In the genomic region with DNA sequence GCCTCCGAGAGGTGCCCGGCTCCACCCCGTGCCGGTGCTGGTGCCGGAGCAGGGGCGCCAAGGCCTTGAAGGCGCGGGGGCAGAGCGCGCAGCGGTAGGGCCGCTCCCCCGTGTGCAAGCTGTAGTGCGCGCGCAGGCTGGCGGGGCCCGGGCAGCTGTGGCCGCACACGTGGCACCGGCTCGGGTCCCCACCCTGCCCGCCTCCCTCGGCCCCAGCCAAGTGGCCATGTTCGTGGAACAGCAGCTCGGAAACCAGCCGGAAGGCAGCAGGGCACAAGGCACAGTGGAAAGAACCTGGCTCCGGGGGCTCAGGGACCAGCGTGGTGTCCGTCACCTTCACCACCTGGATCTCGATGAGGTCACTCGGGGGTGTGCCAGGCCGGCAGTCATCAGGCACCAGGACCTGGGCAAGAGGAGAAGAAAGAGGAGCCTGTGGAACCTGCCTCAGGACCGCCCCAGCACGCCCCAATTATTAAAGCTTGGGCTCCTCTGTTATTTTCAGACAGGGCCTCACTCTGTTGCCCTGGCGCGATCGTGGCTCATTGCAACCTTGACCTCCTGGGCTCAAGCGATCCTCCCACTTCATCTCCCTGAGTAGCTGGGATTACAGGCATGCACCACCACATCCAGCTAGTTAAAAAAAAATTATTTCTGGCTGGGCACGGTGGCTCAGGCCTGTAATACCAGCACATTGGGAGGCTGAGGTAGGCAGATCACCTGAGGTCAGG, we compare ENCODE assay signal across 23 cellular contexts. TPM values are rescaled to one million over a fixed set of nuclear protein-coding genes. Genes with fewer than 3 reads are reported as not detected.
DNase-seq lines count a peak whose midpoint lies in the region; ATAC-seq, FAIRE-seq and TF ChIP-seq lines count a peak whose summit lies in the region.
"Had no signal": no experiment of that assay in that cellular context is flagged by ENCODE, and none has a peak within 500 bp of the region (broad histone marks: within the 10 kb centered on the region; RNA-seq: fewer than 3 reads in every experiment).

No MANE protein-coding gene starts in this region.

- in situ Hi-C loops in K562 (cut with MboI), result loop anchor here (10.0 kb wide), 1 partner anchor 338 kb away; a partner anchor contains a TSS

- no TSS peak for BruUV-seq in K562 (replicated peaks; lab: Mats Ljungman, UMichigan)

- no peak overlapping the region for H3K4me2 ChIP-seq in K562 (ENCODE audit: insufficient read depth, low read length)

- H3K27ac ChIP-seq in K562 (ENCODE audit: extremely low read depth, low read depth, low read length) (no peak overlapping the region), psoas muscle (peak overlapping the region; percentile 90), upper lobe of right lung (no peak overlapping the region), uterus (no peak overlapping the region)
- H3K27ac ChIP-seq: Peyer's patch had no signal

- TF ChIP-seq POLR2A in K562 (conservative IDR thresholded peaks at IDR 0.05) (no peak), uterus (IDR thresholded peaks at IDR 0.05) (no peak)

- H3K4me1 ChIP-seq in K562 (replicated peaks in 1 of 2; ENCODE audit: control insufficient read depth in 2 of 2, insufficient read depth in 2 of 2, low read length in 2 of 2), result peaks cover 9 to 11% of the 10 kb centered on the region in 2 experiments; a peak in 4 of 5 replicates
- peaks cover 40% of the 10 kb centered on the region for H3K4me1 ChIP-seq in psoas muscle
- H3K4me1 ChIP-seq in upper lobe of right lung, result peaks cover 30% of the 10 kb centered on the region
- H3K4me1 ChIP-seq in uterus, result no peaks in the 10 kb centered on the region

- no peak for TF ChIP-seq EP300 in K562 (IDR thresholded peaks at IDR 0.05; ENCODE audit: low read length)

- TF ChIP-seq RAD21 in K562 (CRISPR knock-in tag; conservative IDR thresholded peaks at IDR 0.05 in 1 of 2, IDR thresholded peaks at IDR 0.05 in 1 of 2), result no peak

- H2AFZ ChIP-seq in K562 (ENCODE audit: low read depth, low read length), result no peak overlapping the region

- no peaks in the 10 kb centered on the region; the same call in 1 of the 2 replicates for H4K20me1 ChIP-seq in K562 (replicated peaks; ENCODE audit: control insufficient read depth, insufficient read depth, low read length)

- FAIRE-seq in K562 (lab: Jason Lieb, UNC), result no peak
- FAIRE-seq: A204.1, GM12892, H54 had no signal

- H3K9me1 ChIP-seq in K562 (ENCODE audit: control insufficient read depth, insufficient read depth, low read length), result peaks cover 3% of the 10 kb centered on the region

- peak; percentile 40 for DNase-seq in left ventricle myocardium superior
- no peak for DNase-seq in Right ventricle myocardium superior
- peak in 2 of 4 experiments; percentile 5 to 9 for DNase-seq in K562 (ENCODE audit: extremely low read depth in 1 of 4, low spot score in 3 of 4)
- DNase-seq in psoas muscle, result peak in 1 of 2 donors; percentile 66
- DNase-seq in upper lobe of right lung, result peak; percentile 64
- no peak for DNase-seq in uterus
- DNase-seq: Calu3; EL; HFFc6; MG63; NCI-H1092; NCI-H1436 treated with DMSO at 0.1 percent for 48 hours; NCI-H2029; NCI-H510A; NCI-H748 treated with DMSO at 0.1 percent for 48 hours; NK-92 treated with Interleukin-12 subunit alpha and Interleukin-12 subunit beta, amount 100 ng/mL, for 24 hours had no signal

- H3K9me3 ChIP-seq in K562 (replicated peaks; ENCODE audit: control insufficient read depth, insufficient read depth, low read depth, low read length) (no peaks in the 10 kb centered on the region), psoas muscle (no peaks in the 10 kb centered on the region), upper lobe of right lung (no peaks in the 10 kb centered on the region), uterus (no peaks in the 10 kb centered on the region)
- H3K9me3 ChIP-seq: MG63, Peyer's patch had no signal

- H3K9ac ChIP-seq in K562 (ENCODE audit: insufficient read depth in 1 of 2, low read depth in 2 of 2, low read length in 2 of 2), result no peak overlapping the region

- CTCF ChIA-PET in K562 (lab: Yijun Ruan, JAX; ENCODE audit: low intra/inter-chr PET ratio), result no interaction called here

- H3K27me3 ChIP-seq in K562 (ENCODE audit: control insufficient read depth in 2 of 2, insufficient read depth in 2 of 2, low read length in 2 of 2) (no peaks in the 10 kb centered on the region), psoas muscle (ENCODE audit: insufficient read depth in 3 of 3, low read length in 2 of 3) (no peaks in the 10 kb centered on the region), upper lobe of right lung (no peaks in the 10 kb centered on the region), uterus (no peaks in the 10 kb centered on the region)
- H3K27me3 ChIP-seq: MG63, Peyer's patch had no signal

- H3K79me2 ChIP-seq in K562 (ENCODE audit: control insufficient read depth, insufficient read depth, low read length), result peaks cover 7% of the 10 kb centered on the region; the same call in 2 of the 3 replicates

- TF ChIP-seq CTCF in K562 (IDR thresholded peaks at IDR 0.05 in 2 of 3, conservative IDR thresholded peaks at IDR 0.05 in 1 of 3; ENCODE audit: insufficient read depth in 2 of 3, low read depth in 1 of 3, low read length in 3 of 3), result no peak
- TF ChIP-seq CTCF in psoas muscle (IDR thresholded peaks at IDR 0.05), result no peak
- no peak for TF ChIP-seq CTCF in upper lobe of right lung (IDR thresholded peaks at IDR 0.05)
- TF ChIP-seq CTCF in uterus (IDR thresholded peaks at IDR 0.05), result no peak

- ATAC-seq in left ventricle myocardium superior (no peak), Right ventricle myocardium superior (ENCODE audit: poor library complexity) (no peak), K562 (no peak), psoas muscle (no peak), upper lobe of right lung (no peak), SK-N-SH treated with all-trans-retinoic acid at 6 μM for 48 hours (no peak), GM19397 (IDR thresholded peaks at IDR 0.05; ENCODE audit: unreplicated experiment) (no peak)
- ATAC-seq: Right ventricle myocardium inferior had no signal

- intact Hi-C loops in left ventricle myocardium superior (cut with micrococcal nuclease), result no loop called here
- intact Hi-C loops in Right ventricle myocardium superior (cut with DNase I), result loop anchor here (5.0 kb wide), 1 partner anchor 105 kb away; no protein-coding TSS in a partner anchor
- intact Hi-C loops in K562 (cut with micrococcal nuclease), result no loop called here
- intact Hi-C loops in psoas muscle (cut with DNase I), result loop anchor here in 1 of 2 donors (10.0 kb wide), 2 partner anchors 238 to 488 kb away; a partner anchor contains a TSS
- intact Hi-C loops in upper lobe of right lung (cut with DNase I), result no loop called here
- intact Hi-C loops in uterus (cut with DNase I; ENCODE audit: low total_unique reads), result no loop called here

- H3K4me3 ChIP-seq in K562 (no peak overlapping the region), psoas muscle (no peak overlapping the region), upper lobe of right lung (no peak overlapping the region), uterus (no peak overlapping the region)
- H3K4me3 ChIP-seq: MG63, Peyer's patch had no signal

- H3K36me3 ChIP-seq in K562 (ENCODE audit: control insufficient read depth, insufficient read depth, low read length) (peaks cover 12% of the 10 kb centered on the region; the same call in 2 of the 3 replicates), psoas muscle (ENCODE audit: insufficient read depth in 1 of 2, low read depth in 1 of 2) (peaks cover 4 to 16% of the 10 kb centered on the region in 2 donors), upper lobe of right lung (peaks cover 6% of the 10 kb centered on the region), uterus (no peaks in the 10 kb centered on the region)

- 93% methylated on average over 28 of the region's 40 CpGs for WGBS in K562 (ENCODE audit: insufficient coverage, low coverage, missing lambda C conversion rate)
- WGBS in psoas muscle, 3 donors, result 71 to 84% (median 78%) methylated on average over 36 to 40 of the region's 40 CpGs

- POLR2A ChIA-PET in K562 (lab: Yijun Ruan, JAX), result interaction anchor here (0.6 to 2.1 kb wide), 4 partner anchors 15 to 558 kb away, joined by 3 to 10 read pairs (median 4); a partner anchor contains a TSS

RNA-seq across cellular contexts. Expression of a gene that starts 2.0 kb away (rescaled TPM):
- total RNA-seq in left ventricle myocardium superior (13.4 TPM), Right ventricle myocardium superior (11.7 TPM), K562 (2014; rRNA removed) (2.0 and 3.8 TPM in 2 replicates), K562 (2014; rRNA removed; fragmentation: Illumina TruSeq; extraction: Trizol) (1.6 TPM in 2 replicates), K562 (2015; rRNA removed; fragmentation: Illumina TruSeq; extraction: Trizol) (2.7 and 3.2 TPM in 2 replicates), K562 (2021) (4.6 and 6.1 TPM in 2 replicates), psoas muscle (10 to 100 TPM in 3 of 4 donors, 1 to 10 TPM in 1; 9.0 to 22.2 (median 11.4) TPM), upper lobe of right lung (9.7 TPM), uterus (1 to 10 TPM; 4.1 to 9.6 (median 7.4) TPM)
- 6.3 and 14.3 TPM in 2 replicates for total RNA-seq in K562 (2011; cell fraction: chromatin; rRNA removed; ENCODE audit: low replicate concordance)
- 10.0 and 12.5 TPM in 2 replicates for total RNA-seq in K562 (2011; cell fraction: nucleolus; rRNA removed)
- 7.7 and 9.6 TPM in 2 replicates for total RNA-seq in K562 (2011; cell fraction: nucleoplasm; rRNA removed)
- polyA plus RNA-seq in K562 (2011; rRNA removed) (2.1 and 3.5 TPM in 2 replicates), K562 (2014; fragmentation: Illumina TruSeq; extraction: Trizol) (4.1 and 5.1 TPM in 2 replicates), K562 (2014; fragmentation: Nextera tagmentation; extraction: Ambion mirVana) (under 1 TPM; 0.14 to 0.17 TPM), K562 (2014; rRNA removed) (4.1 and 4.4 TPM in 2 replicates), psoas muscle (10 to 100 TPM in 1 of 3 donors, 1 to 10 TPM in 2; 4.9 to 14.9 (median 7.3) TPM)
- polyA plus RNA-seq in K562 (2011; cell fraction: cytosol; rRNA removed), result 2.0 and 4.3 TPM in 2 replicates
- 11.3 and 16.1 TPM in 2 replicates for polyA plus RNA-seq in K562 (2011; cell fraction: nucleus; rRNA removed)
- polyA plus RNA-seq in K562 (2012), result 7.3 and 7.9 TPM in 2 replicates
- 1.4 TPM in 2 replicates for polyA minus RNA-seq in K562 (2011; rRNA and poly(A)+ RNA removed)
- polyA minus RNA-seq in K562 (2011; cell fraction: cytosol; rRNA and poly(A)+ RNA removed), result 1.3 and 2.6 TPM in 2 replicates
- 2.7 TPM in 2 replicates for polyA minus RNA-seq in K562 (2011; cell fraction: nucleus; rRNA and poly(A)+ RNA removed)

RNA-seq across cellular contexts. Expression of a gene that starts 17.0 kb away (rescaled TPM):
- total RNA-seq in left ventricle myocardium superior, result 21.8 TPM
- 17.4 TPM for total RNA-seq in Right ventricle myocardium superior
- total RNA-seq in K562 (2011; cell fraction: chromatin; rRNA removed; ENCODE audit: low replicate concordance), result 2.2 and 8.0 TPM in 2 replicates
- total RNA-seq in K562 (2011; cell fraction: nucleolus; rRNA removed), result 8.0 and 10.0 TPM in 2 replicates
- total RNA-seq in K562 (2011; cell fraction: nucleoplasm; rRNA removed), result 4.9 and 5.2 TPM in 2 replicates
- 1.6 and 2.3 TPM in 2 replicates for total RNA-seq in K562 (2014; rRNA removed)
- total RNA-seq in K562 (2014; rRNA removed; fragmentation: Illumina TruSeq; extraction: Trizol), result 0.29 and 0.40 TPM in 2 replicates
- total RNA-seq in K562 (2015; rRNA removed; fragmentation: Illumina TruSeq; extraction: Trizol), result 1.4 and 1.5 TPM in 2 replicates
- total RNA-seq in K562 (2021), result 18.6 and 18.8 TPM in 2 replicates
- polyA plus RNA-seq in K562 (2011; rRNA removed), result 1.2 and 1.5 TPM in 2 replicates
- polyA plus RNA-seq in K562 (2011; cell fraction: cytosol; rRNA removed), result 2.0 and 9.6 TPM in 2 replicates
- polyA plus RNA-seq in K562 (2011; cell fraction: nucleus; rRNA removed), result 1.6 and 4.8 TPM in 2 replicates
- 6.0 and 10.0 TPM in 2 replicates for polyA plus RNA-seq in K562 (2012)
- polyA plus RNA-seq in K562 (2014; fragmentation: Illumina TruSeq; extraction: Trizol), result 1.8 and 2.3 TPM in 2 replicates
- polyA plus RNA-seq in K562 (2014; fragmentation: Nextera tagmentation; extraction: Ambion mirVana), result not detected
- 6.7 and 6.9 TPM in 2 replicates for polyA plus RNA-seq in K562 (2014; rRNA removed)
- 0.24 and 0.60 TPM in 2 replicates for polyA minus RNA-seq in K562 (2011; rRNA and poly(A)+ RNA removed)
- polyA minus RNA-seq in K562 (2011; cell fraction: cytosol; rRNA and poly(A)+ RNA removed), result 7.3 and 9.8 TPM in 2 replicates
- 1.1 and 1.5 TPM in 2 replicates for polyA minus RNA-seq in K562 (2011; cell fraction: nucleus; rRNA and poly(A)+ RNA removed)
- 10 to 100 TPM; 17.1 to 40.4 (median 25.0) TPM for total RNA-seq in psoas muscle
- polyA plus RNA-seq in psoas muscle, result 10 to 100 TPM; 11.1 to 20.3 (median 19.3) TPM
- total RNA-seq in upper lobe of right lung, result 18.4 TPM
- total RNA-seq in uterus, result 10 to 100 TPM in 1 of 4 donors, 1 to 10 TPM in 2, not detected in 1; 2.0 to 24.2 (median 3.2) TPM

RNA-seq across cellular contexts. Expression of a gene that starts 18.4 kb away (rescaled TPM):
- 12.3 TPM for total RNA-seq in left ventricle myocardium superior
- 11.9 TPM for total RNA-seq in Right ventricle myocardium superior
- 26.2 and 41.7 TPM in 2 replicates for total RNA-seq in K562 (2011; cell fraction: chromatin; rRNA removed; ENCODE audit: low replicate concordance)
- total RNA-seq in K562 (2011; cell fraction: nucleolus; rRNA removed), result 16.2 and 20.0 TPM in 2 replicates
- 33.4 and 56.4 TPM in 2 replicates for total RNA-seq in K562 (2011; cell fraction: nucleoplasm; rRNA removed)
- total RNA-seq in K562 (2014; rRNA removed), result 13.9 and 24.4 TPM in 2 replicates
- total RNA-seq in K562 (2014; rRNA removed; fragmentation: Illumina TruSeq; extraction: Trizol), result 5.2 and 5.7 TPM in 2 replicates
- total RNA-seq in K562 (2015; rRNA removed; fragmentation: Illumina TruSeq; extraction: Trizol), result 6.0 and 6.8 TPM in 2 replicates
- 38.0 and 47.4 TPM in 2 replicates for total RNA-seq in K562 (2021)
- polyA plus RNA-seq in K562 (2011; rRNA removed), result 5.0 and 7.7 TPM in 2 replicates
- 10.9 and 21.1 TPM in 2 replicates for polyA plus RNA-seq in K562 (2011; cell fraction: cytosol; rRNA removed)
- polyA plus RNA-seq in K562 (2011; cell fraction: nucleus; rRNA removed), result 39.9 and 68.6 TPM in 2 replicates
- polyA plus RNA-seq in K562 (2012), result 41.5 and 62.4 TPM in 2 replicates
- polyA plus RNA-seq in K562 (2014; fragmentation: Illumina TruSeq; extraction: Trizol), result 12.7 and 15.5 TPM in 2 replicates
- 1 to 10 TPM; 2.3 to 3.9 TPM for polyA plus RNA-seq in K562 (2014; fragmentation: Nextera tagmentation; extraction: Ambion mirVana)
- polyA plus RNA-seq in K562 (2014; rRNA removed), result 25.2 and 30.8 TPM in 2 replicates
- polyA minus RNA-seq in K562 (2011; rRNA and poly(A)+ RNA removed), result 4.4 and 4.6 TPM in 2 replicates
- 12.2 and 16.3 TPM in 2 replicates for polyA minus RNA-seq in K562 (2011; cell fraction: cytosol; rRNA and poly(A)+ RNA removed)
- 7.3 and 8.8 TPM in 2 replicates for polyA minus RNA-seq in K562 (2011; cell fraction: nucleus; rRNA and poly(A)+ RNA removed)
- total RNA-seq in psoas muscle, result 10 to 100 TPM; 10.3 to 21.1 (median 13.7) TPM
- polyA plus RNA-seq in psoas muscle, result 10 to 100 TPM in 1 of 3 donors, 1 to 10 TPM in 2; 5.9 to 13.5 (median 9.2) TPM
- 30.7 TPM for total RNA-seq in upper lobe of right lung
- total RNA-seq in uterus, result 10 to 100 TPM in 3 of 4 donors, 1 to 10 TPM in 1; 4.8 to 69.8 (median 19.1) TPM

RNA-seq across cellular contexts. Expression of a gene that starts 21.0 kb away (rescaled TPM):
- total RNA-seq in left ventricle myocardium superior, result 9.4 TPM
- 7.1 TPM for total RNA-seq in Right ventricle myocardium superior
- total RNA-seq in K562 (2011; cell fraction: chromatin; rRNA removed; ENCODE audit: low replicate concordance), result 8.2 and 21.8 TPM in 2 replicates
- total RNA-seq in K562 (2011; cell fraction: nucleolus; rRNA removed), result 20.3 and 21.3 TPM in 2 replicates
- total RNA-seq in K562 (2011; cell fraction: nucleoplasm; rRNA removed), result 16.7 and 16.8 TPM in 2 replicates
- 18.6 and 26.4 TPM in 2 replicates for total RNA-seq in K562 (2014; rRNA removed)
- total RNA-seq in K562 (2014; rRNA removed; fragmentation: Illumina TruSeq; extraction: Trizol), result 7.3 and 8.5 TPM in 2 replicates
- 8.6 and 11.0 TPM in 2 replicates for total RNA-seq in K562 (2015; rRNA removed; fragmentation: Illumina TruSeq; extraction: Trizol)
- total RNA-seq in K562 (2021), result 35.7 and 39.4 TPM in 2 replicates
- 15.4 and 26.0 TPM in 2 replicates for polyA plus RNA-seq in K562 (2011; rRNA removed)
- polyA plus RNA-seq in K562 (2011; cell fraction: cytosol; rRNA removed), result 30.9 and 47.7 TPM in 2 replicates
- 24.0 and 27.6 TPM in 2 replicates for polyA plus RNA-seq in K562 (2011; cell fraction: nucleus; rRNA removed)
- polyA plus RNA-seq in K562 (2012), result 19.0 and 47.4 TPM in 2 replicates
- 15.7 and 23.2 TPM in 2 replicates for polyA plus RNA-seq in K562 (2014; fragmentation: Illumina TruSeq; extraction: Trizol)
- 1 to 10 TPM; 2.4 to 5.8 TPM for polyA plus RNA-seq in K562 (2014; fragmentation: Nextera tagmentation; extraction: Ambion mirVana)
- 23.2 and 24.0 TPM in 2 replicates for polyA plus RNA-seq in K562 (2014; rRNA removed)
- 11.6 and 13.6 TPM in 2 replicates for polyA minus RNA-seq in K562 (2011; rRNA and poly(A)+ RNA removed)
- 15.3 and 31.1 TPM in 2 replicates for polyA minus RNA-seq in K562 (2011; cell fraction: cytosol; rRNA and poly(A)+ RNA removed)
- 4.4 and 6.6 TPM in 2 replicates for polyA minus RNA-seq in K562 (2011; cell fraction: nucleus; rRNA and poly(A)+ RNA removed)
- total RNA-seq in psoas muscle, result 10 to 100 TPM; 10.2 to 14.5 (median 10.6) TPM
- 10 to 100 TPM; 14.6 to 18.6 (median 17.5) TPM for polyA plus RNA-seq in psoas muscle
- total RNA-seq in upper lobe of right lung, result 16.4 TPM
- total RNA-seq in uterus, result 10 to 100 TPM in 3 of 4 donors, 1 to 10 TPM in 1; 2.8 to 30.3 (median 12.8) TPM

RNA-seq across cellular contexts. Expression of a gene that starts 22.3 kb away (rescaled TPM):
- total RNA-seq in left ventricle myocardium superior, result 17.0 TPM
- 17.5 TPM for total RNA-seq in Right ventricle myocardium superior
- 3.2 and 12.0 TPM in 2 replicates for total RNA-seq in K562 (2011; cell fraction: chromatin; rRNA removed; ENCODE audit: low replicate concordance)
- 12.4 and 13.0 TPM in 2 replicates for total RNA-seq in K562 (2011; cell fraction: nucleolus; rRNA removed)
- total RNA-seq in K562 (2011; cell fraction: nucleoplasm; rRNA removed), result 7.3 and 7.5 TPM in 2 replicates
- 14.7 and 23.6 TPM in 2 replicates for total RNA-seq in K562 (2014; rRNA removed)
- total RNA-seq in K562 (2014; rRNA removed; fragmentation: Illumina TruSeq; extraction: Trizol), result 0.55 and 1.2 TPM in 2 replicates
- total RNA-seq in K562 (2015; rRNA removed; fragmentation: Illumina TruSeq; extraction: Trizol), result 5.6 and 6.4 TPM in 2 replicates
- total RNA-seq in K562 (2021), result 15.6 and 16.7 TPM in 2 replicates
- 2.9 and 3.7 TPM in 2 replicates for polyA plus RNA-seq in K562 (2011; rRNA removed)
- polyA plus RNA-seq in K562 (2011; cell fraction: cytosol; rRNA removed), result 6.8 and 21.8 TPM in 2 replicates
- polyA plus RNA-seq in K562 (2011; cell fraction: nucleus; rRNA removed), result 9.0 and 14.1 TPM in 2 replicates
- 7.6 and 20.4 TPM in 2 replicates for polyA plus RNA-seq in K562 (2012)
- polyA plus RNA-seq in K562 (2014; fragmentation: Illumina TruSeq; extraction: Trizol), result 1.4 and 5.4 TPM in 2 replicates
- polyA plus RNA-seq in K562 (2014; fragmentation: Nextera tagmentation; extraction: Ambion mirVana), result under 1 TPM; 0.08 to 0.10 TPM
- polyA plus RNA-seq in K562 (2014; rRNA removed), result 13.1 and 14.4 TPM in 2 replicates
- polyA minus RNA-seq in K562 (2011; rRNA and poly(A)+ RNA removed), result 0.30 and 0.67 TPM in 2 replicates
- 5.1 and 7.1 TPM in 2 replicates for polyA minus RNA-seq in K562 (2011; cell fraction: cytosol; rRNA and poly(A)+ RNA removed)
- 5.9 and 6.3 TPM in 2 replicates for polyA minus RNA-seq in K562 (2011; cell fraction: nucleus; rRNA and poly(A)+ RNA removed)
- 10 to 100 TPM; 21.4 to 32.0 (median 24.5) TPM for total RNA-seq in psoas muscle
- polyA plus RNA-seq in psoas muscle, result 10 to 100 TPM; 38.6 to 52.5 (median 41.4) TPM
- 28.6 TPM for total RNA-seq in upper lobe of right lung
- total RNA-seq in uterus, result 10 to 100 TPM in 3 of 4 donors, 1 to 10 TPM in 1; 5.4 to 20.4 (median 14.6) TPM

Comparison
In these comparisons a context has a peak if more than half of its experiments do, and no peak if none do; other contexts are left out.
1. DNase-seq: peak in left ventricle myocardium superior (single experiment) and upper lobe of right lung (single experiment); none in Right ventricle myocardium superior (single experiment) and uterus (0 of 2).